27 cellular contexts compared by ENCODE assay signal in genomic region chr1:116722016-116722838, GRCh38. TPM values are rescaled to one million over a fixed set of nuclear protein-coding genes. Genes with fewer than 3 reads are reported as not detected.
DNase-seq lines count a peak whose midpoint lies in the region; ATAC-seq, FAIRE-seq and TF ChIP-seq lines count a peak whose summit lies in the region.
"Had no signal": no experiment of that assay in that cellular context is flagged by ENCODE, and none has a peak within 500 bp of the region (broad histone marks: within the 10 kb centered on the region; RNA-seq: fewer than 3 reads in every experiment).

No MANE protein-coding gene starts in this region.

- H3K4me3 ChIP-seq in breast epithelium = no peak overlapping the region
- H3K4me3 ChIP-seq in GM12878 = no peak overlapping the region
- no peak overlapping the region for H3K4me3 ChIP-seq in keratinocyte (ENCODE audit: control insufficient read depth in 2 of 3, extremely low read depth in 1 of 3, insufficient read depth in 2 of 3, low read depth in 1 of 3, low read length in 3 of 3)
- H3K4me3 ChIP-seq in upper lobe of right lung = no peak overlapping the region
- H3K4me3 ChIP-seq: A549, BLaER1, SJCRH30, smooth muscle cell had no signal

- H3K27ac Mint-ChIP-seq in MCF 10A (ENCODE audit: low read depth, unreplicated experiment) = no peak overlapping the region
- H3K27ac Mint-ChIP-seq: activated B cell treated with CpG ODN at 0.5 μM for 24 hours; activated CD8-positive, alpha-beta T cell treated with anti-CD3 and anti-CD28 coated beads, Interleukin-2, amount 10 ng/mL, durations not matched to agents 7 days and 5 days; activated naive CD4-positive, alpha-beta T cell treated with anti-CD3 and anti-CD28 coated beads, Interleukin-2, amount 50 U/mL, for 72 hours; H9; nephron; T-helper 17 cell had no signal

- FAIRE-seq in GM12878 (lab: Jason Lieb, UNC) (no peak), keratinocyte (lab: Jason Lieb, UNC) (peak; percentile 80)
- FAIRE-seq: A549, D721Med, kidney had no signal

- no TSS peak for BruUV-seq in MCF 10A (replicated peaks; lab: Mats Ljungman, UMichigan)
- no TSS peak for BruUV-seq in GM12878 (replicated peaks; lab: Mats Ljungman, UMichigan)

- DNase-seq in MCF 10A (ENCODE audit: unreplicated experiment) = peak; percentile 75
- DNase-seq in breast epithelium (ENCODE audit: low spot score in 2 of 2) = no peak
- no peak for DNase-seq in GM12878 (ENCODE audit: low read depth, low spot score)
- no peak for DNase-seq in keratinocyte (ENCODE audit: low read depth, low spot score)
- DNase-seq in upper lobe of right lung = no peak
- no peak for DNase-seq in NCI-H1436 (lab: John Stamatoyannopoulos, UW)
- DNase-seq: activated B cell treated with CpG ODN at 0.5 μM for 24 hours; activated CD8-positive, alpha-beta T cell treated with anti-CD3 and anti-CD28 coated beads, Interleukin-2, amount 10 ng/mL, durations not matched to agents 7 days and 5 days; activated T-cell treated with anti-CD3 and anti-CD28 coated beads, Interleukin-2, amount 50 U/mL, for 4 hours; GDM1; H9; hippocampal formation; kidney; mesenchymal stem cell; NCI-H1930; NCI-H446 treated with DMSO at 0.1 percent for 48 hours; SJCRH30; stimulated activated CD4-positive, alpha-beta T cell treated with anti-CD3 and anti-CD28 coated beads, Interleukin-4, amount 100 ng/mL, for 1 hour; T-helper 17 cell had no signal

- H3K27me3 Mint-ChIP-seq in MCF 10A (ENCODE audit: insufficient read depth, unreplicated experiment) = no peaks in the 10 kb centered on the region
- H3K27me3 Mint-ChIP-seq: activated B cell treated with CpG ODN at 0.5 μM for 24 hours, T-helper 17 cell had no signal

- H3K79me2 ChIP-seq in GM12878 (ENCODE audit: control insufficient read depth, insufficient read depth, low read length) = no peaks in the 10 kb centered on the region
- no peaks in the 10 kb centered on the region for H3K79me2 ChIP-seq in keratinocyte (ENCODE audit: control insufficient read depth, insufficient read depth, low read length)

- H2AFZ ChIP-seq in GM12878 (ENCODE audit: control insufficient read depth, low read depth, low read length) = no peak overlapping the region
- H2AFZ ChIP-seq in keratinocyte (ENCODE audit: control insufficient read depth, low read length) = peak overlapping the region; percentile 32

- no peak for ATAC-seq in GM12878
- ATAC-seq in upper lobe of right lung = peak; percentile 25
- ATAC-seq in GM21528 (IDR thresholded peaks at IDR 0.05; ENCODE audit: low FRiP score, unreplicated experiment) = no peak
- ATAC-seq in HG02571 (IDR thresholded peaks at IDR 0.05; ENCODE audit: unreplicated experiment) = no peak
- ATAC-seq: A549; activated CD8-positive, alpha-beta T cell treated with anti-CD3 and anti-CD28 coated beads, Interleukin-2, amount 10 ng/mL, durations not matched to agents 7 days and 5 days; activated naive CD4-positive, alpha-beta T cell treated with anti-CD3 and anti-CD28 coated beads, Interleukin-2, amount 50 U/mL, for 72 hours; activated T-cell treated with anti-CD3 and anti-CD28 coated beads, Interleukin-2, amount 50 U/mL, for 4 hours; T-helper 17 cell had no signal

- SMC1A ChIA-PET in GM12878 (lab: Charles Lee; ENCODE audit: uncharacterized antibody, unreplicated experiment) = interaction anchor here (0.6 to 8.0 kb wide), 14 partner anchors 16 to 379 kb away, joined by 3 to 73 read pairs (median 4); partner anchors contain the start of gene TTF2

- CTCF ChIA-PET in MCF 10A (lab: Yijun Ruan, JAX) (interaction anchor here (0.5 to 6.4 kb wide), 7 partner anchors 11 to 1972 kb away, joined by 3 to 42 read pairs (median 4); no protein-coding TSS in a partner anchor), GM12878 (lab: Yijun Ruan, JAX) (interaction anchor here (0.6 to 7.3 kb wide), 23 partner anchors 9 to 407 kb away, joined by 3 to 134 read pairs (median 5); partner anchors contain the start of genes CD58 and TTF2)

- H3K27ac ChIP-seq in breast epithelium (no peak overlapping the region), GM12878 (ENCODE audit: control insufficient read depth, insufficient read depth) (no peak overlapping the region), keratinocyte (ENCODE audit: control insufficient read depth, insufficient read depth, low read length) (peak overlapping the region; percentile 72), upper lobe of right lung (no peak overlapping the region)
- H3K27ac ChIP-seq: A549, BLaER1, SJCRH30 had no signal

- peaks cover 7% of the 10 kb centered on the region for H3K4me1 Mint-ChIP-seq in MCF 10A (ENCODE audit: insufficient read depth, unreplicated experiment)
- H3K4me1 Mint-ChIP-seq: nephron had no signal

- H3K4me2 ChIP-seq in GM12878 (ENCODE audit: control insufficient read depth, insufficient read depth) (no peak overlapping the region), keratinocyte (ENCODE audit: control insufficient read depth, extremely low read depth, insufficient read depth, low read depth, low read length) (peak overlapping the region; percentile 67)
- H3K4me2 ChIP-seq: A549, BLaER1, smooth muscle cell had no signal

- H3K9me3 ChIP-seq in breast epithelium (no peaks in the 10 kb centered on the region), GM12878 (replicated peaks; ENCODE audit: control insufficient read depth, insufficient read depth, low read length) (peaks cover 4% of the 10 kb centered on the region; the same call in 2 of the 3 replicates), keratinocyte (ENCODE audit: control insufficient read depth, low read depth, low read length) (no peaks in the 10 kb centered on the region), upper lobe of right lung (no peaks in the 10 kb centered on the region)
- H3K9me3 ChIP-seq: A549, BLaER1, SJCRH30 had no signal

- H3K4me3 Mint-ChIP-seq in MCF 10A (ENCODE audit: unreplicated experiment) = no peak overlapping the region
- H3K4me3 Mint-ChIP-seq: activated B cell treated with CpG ODN at 0.5 μM for 24 hours; activated CD8-positive, alpha-beta T cell treated with anti-CD3 and anti-CD28 coated beads, Interleukin-2, amount 10 ng/mL, durations not matched to agents 7 days and 5 days; activated T-cell treated with anti-CD3 and anti-CD28 coated beads, Interleukin-2, amount 50 U/mL, for 4 hours; H9; nephron; T-helper 17 cell had no signal

- H3K9me1 ChIP-seq in keratinocyte (ENCODE audit: control insufficient read depth, extremely low read depth, insufficient read depth, low read length) = no peaks in the 10 kb centered on the region

- TF ChIP-seq CTCF in MCF 10A (IDR thresholded peaks at IDR 0.05; ENCODE audit: unreplicated experiment) (no peak), breast epithelium (IDR thresholded peaks at IDR 0.05) (no peak), GM12878 (IDR thresholded peaks at IDR 0.05 in 2 of 3, conservative IDR thresholded peaks at IDR 0.05 in 1 of 3; ENCODE audit: control insufficient read depth in 2 of 3, extremely low read depth in 1 of 3, insufficient read depth in 1 of 3, low read depth in 3 of 3, low read length in 3 of 3) (no peak), keratinocyte (optimal IDR thresholded peaks at IDR 0.05 in 1 of 3, IDR thresholded peaks at IDR 0.05 in 1 of 3, conservative IDR thresholded peaks at IDR 0.05 in 1 of 3; ENCODE audit: extremely low read depth in 1 of 3, insufficient read depth in 2 of 3, low read length in 3 of 3) (no peak), upper lobe of right lung (IDR thresholded peaks at IDR 0.05) (no peak)

- dilution Hi-C loops in keratinocyte (cut with MboI; ENCODE audit: extremely low pct_ligation_motif_present, low sequenced_read_pairs) = no loop called here

- no peaks in the 10 kb centered on the region for H3K9me3 Mint-ChIP-seq in MCF 10A (ENCODE audit: unreplicated experiment)
- H3K9me3 Mint-ChIP-seq: activated B cell treated with CpG ODN at 0.5 μM for 24 hours; activated T-cell treated with anti-CD3 and anti-CD28 coated beads, Interleukin-2, amount 50 U/mL, for 4 hours had no signal

- RAD21 ChIA-PET in GM12878 (lab: Charles Lee; ENCODE audit: unreplicated experiment) = interaction anchor here (1.1 to 7.2 kb wide), 6 partner anchors 16 to 336 kb away, joined by 3 to 39 read pairs (median 4); partner anchors contain the start of gene TTF2

- no peaks in the 10 kb centered on the region for H3K36me3 Mint-ChIP-seq in MCF 10A (ENCODE audit: insufficient read depth, unreplicated experiment)

- no peaks in the 10 kb centered on the region for H3K27me3 ChIP-seq in breast epithelium
- no peaks in the 10 kb centered on the region for H3K27me3 ChIP-seq in GM12878 (replicated peaks in 1 of 2; ENCODE audit: control insufficient read depth in 2 of 2, insufficient read depth in 2 of 2, low read length in 1 of 2)
- no peaks in the 10 kb centered on the region for H3K27me3 ChIP-seq in keratinocyte (ENCODE audit: control insufficient read depth, extremely low read depth, insufficient read depth, low read length)
- no peaks in the 10 kb centered on the region for H3K27me3 ChIP-seq in upper lobe of right lung
- H3K27me3 ChIP-seq: BLaER1, SJCRH30 had no signal

- H3K9ac ChIP-seq in GM12878 (ENCODE audit: control insufficient read depth, insufficient read depth, low read length) = no peak overlapping the region
- H3K9ac ChIP-seq in keratinocyte (ENCODE audit: control insufficient read depth, extremely low read depth, insufficient read depth, low read length) = no peak overlapping the region
- H3K9ac ChIP-seq: BLaER1 had no signal

- POLR2A ChIA-PET in MCF 10A (lab: Yijun Ruan, JAX) = interaction anchor here (0.6 to 1.3 kb wide), 9 partner anchors 10 to 338 kb away, joined by 3 to 6 read pairs (median 3); partner anchors contain the start of gene TTF2
- POLR2A ChIA-PET in GM12878 (lab: Charles Lee) = interaction anchor here (0.6 kb wide), 1 partner anchor 209 kb away, joined by 3 read pairs; no protein-coding TSS in a partner anchor

- TF ChIP-seq POLR2A in breast epithelium (IDR thresholded peaks at IDR 0.05) (no peak), GM12878 (IDR thresholded peaks at IDR 0.05; ENCODE audit: low read depth, low read length) (no peak)

- in situ Hi-C loops in GM12878 (cut with MboI) = no loop called here

- intact Hi-C loops in MCF 10A (cut with micrococcal nuclease) (loop anchor here (1.0 to 10.0 kb wide), 2 partner anchors 148 to 403 kb away; partner anchors contain the start of gene TRIM45), breast epithelium (cut with DNase I; ENCODE audit: low total_unique reads) (no loop called here), GM12878 (cut with micrococcal nuclease; ENCODE audit: unreplicated experiment) (loop anchor here (5.0 kb wide), 1 partner anchor 150 kb away; the partner anchor contains the start of gene CD58), upper lobe of right lung (cut with DNase I) (loop anchor here (10.0 kb wide), 1 partner anchor 333 kb away; no protein-coding TSS in a partner anchor)

- 47% methylated on average over 4 of the region's 4 CpGs for WGBS in GM12878 (ENCODE audit: insufficient coverage, insufficient replicate concordance, low lambda C conversion rate, missing lambda C conversion rate)

- H4K20me1 ChIP-seq in GM12878 (ENCODE audit: control insufficient read depth, insufficient read depth) = no peaks in the 10 kb centered on the region
- no peaks in the 10 kb centered on the region for H4K20me1 ChIP-seq in keratinocyte (ENCODE audit: control insufficient read depth, extremely low read depth, insufficient read depth, low read length)
- H4K20me1 ChIP-seq: BLaER1 had no signal

- TF ChIP-seq EP300 in GM12878 (IDR thresholded peaks at IDR 0.05; ENCODE audit: borderline replicate concordance in 1 of 2, control insufficient read depth in 1 of 2, low read depth in 2 of 2, low read length in 2 of 2) = no peak

- H3K4me1 ChIP-seq in breast epithelium (no peaks in the 10 kb centered on the region), GM12878 (ENCODE audit: control insufficient read depth, insufficient read depth, low read length) (no peaks in the 10 kb centered on the region), keratinocyte (ENCODE audit: control insufficient read depth, extremely low read depth, insufficient read depth, low read length) (peaks cover 40% of the 10 kb centered on the region), upper lobe of right lung (no peaks in the 10 kb centered on the region)
- H3K4me1 ChIP-seq: A549, BLaER1, SJCRH30 had no signal

- no peak for TF ChIP-seq RAD21 in GM12878 (IDR thresholded peaks at IDR 0.05; ENCODE audit: insufficient read depth, low read depth, low read length)

- H3K36me3 ChIP-seq in breast epithelium = no peaks in the 10 kb centered on the region
- H3K36me3 ChIP-seq in GM12878 (ENCODE audit: control insufficient read depth in 2 of 2, insufficient read depth in 2 of 2, low read length in 1 of 2) = no peaks in the 10 kb centered on the region
- H3K36me3 ChIP-seq in keratinocyte (ENCODE audit: control insufficient read depth in 2 of 2, extremely low read depth in 1 of 2, insufficient read depth in 2 of 2, low read length in 2 of 2) = no peaks in the 10 kb centered on the region
- H3K36me3 ChIP-seq in upper lobe of right lung = no peaks in the 10 kb centered on the region
- H3K36me3 ChIP-seq: BLaER1, SJCRH30 had no signal

RNA-seq across cellular contexts. Expression of gene CD2, which starts 32.0 kb away (rescaled TPM):
- total RNA-seq in MCF 10A (2022) (not detected in 2 replicates), breast epithelium (1 to 10 TPM; 1.4 to 3.9 (median 3.5) TPM), GM12878 (2014; rRNA removed) (1.4 and 3.1 TPM in 2 replicates), GM12878 (2014; rRNA removed; fragmentation: Illumina TruSeq; extraction: Trizol) (4.1 and 4.8 TPM in 2 replicates), GM12878 (2021) (2.4 and 2.9 TPM in 2 replicates), upper lobe of right lung (11.4 TPM)
- 0.67 TPM in 1 of 2 replicates, not detected in the other for total RNA-seq in GM12878 (2013; cell fraction: nucleolus; rRNA removed)
- not detected for polyA plus RNA-seq in GM12878 (2011; ENCODE audit: low read depth)
- polyA plus RNA-seq in GM12878 (2011; rRNA removed) (0.12 and 0.15 TPM in 2 replicates), GM12878 (2014; fragmentation: Illumina TruSeq; extraction: Trizol) (4.2 and 8.8 TPM in 2 replicates), GM12878 (2014; fragmentation: Nextera tagmentation; extraction: Ambion mirVana) (1 to 10 TPM; 3.0 to 4.3 TPM), GM12878 (2014; rRNA removed) (1.8 and 2.7 TPM in 2 replicates), GM12878 (2016; fragmentation: Nextera tagmentation; extraction: Ambion mirVana) (1 to 10 TPM; 1.1 to 1.6 TPM), keratinocyte (not detected in 3 replicates)
- 0.07 and 0.13 TPM in 2 replicates for polyA plus RNA-seq in GM12878 (2011; cell fraction: cytosol; rRNA removed)
- 0.15 TPM in 1 of 2 replicates, not detected in the other for polyA plus RNA-seq in GM12878 (2011; cell fraction: nucleus; rRNA removed)
- polyA plus RNA-seq in GM12878 (2012) = not detected in 2 replicates
- 0.15 TPM in 1 of 2 replicates, not detected in the other for polyA minus RNA-seq in GM12878 (2011; rRNA and poly(A)+ RNA removed)
- polyA minus RNA-seq in GM12878 (2011; cell fraction: cytosol; rRNA and poly(A)+ RNA removed) = not detected in 2 replicates
- not detected in 2 replicates for polyA minus RNA-seq in GM12878 (2011; cell fraction: nucleus; rRNA and poly(A)+ RNA removed)
- polyA plus RNA-seq in keratinocyte (2011; ENCODE audit: low read depth) = not detected
- polyA plus RNA-seq in keratinocyte (2011; cell fraction: cytosol; rRNA removed) = not detected in 2 replicates
- polyA plus RNA-seq in keratinocyte (2011; cell fraction: nucleus; rRNA removed) = not detected in 2 replicates
- polyA plus RNA-seq in keratinocyte (2012; ENCODE audit: low replicate concordance) = not detected in 2 replicates
- not detected in 3 replicates for polyA minus RNA-seq in keratinocyte
- not detected for polyA minus RNA-seq in keratinocyte (2011; cell fraction: cytosol; rRNA and poly(A)+ RNA removed)
- not detected in 2 replicates for polyA minus RNA-seq in keratinocyte (2011; cell fraction: nucleus; rRNA and poly(A)+ RNA removed)
- total RNA-seq: H9, SJCRH30, smooth muscle cell had no signal
- polyA plus RNA-seq: A549, smooth muscle cell had no signal

RNA-seq across cellular contexts. Expression of gene IGSF3, which starts 54.7 kb away (rescaled TPM):
- total RNA-seq in MCF 10A (2022) (3.5 and 4.6 TPM in 2 replicates), breast epithelium (10 to 100 TPM in 2 of 3 donors, 1 to 10 TPM in 1; 1.1 to 21.6 (median 19.6) TPM), GM12878 (2014; rRNA removed) (16.4 and 16.5 TPM in 2 replicates), GM12878 (2014; rRNA removed; fragmentation: Illumina TruSeq; extraction: Trizol) (10.4 and 10.9 TPM in 2 replicates), GM12878 (2021) (18.0 and 20.4 TPM in 2 replicates), upper lobe of right lung (20.1 TPM)
- total RNA-seq in GM12878 (2013; cell fraction: nucleolus; rRNA removed) = 36.7 and 39.8 TPM in 2 replicates
- polyA plus RNA-seq in GM12878 (2011; ENCODE audit: low read depth) = 0.66 TPM
- polyA plus RNA-seq in GM12878 (2011; rRNA removed) (6.3 and 8.7 TPM in 2 replicates), GM12878 (2014; fragmentation: Illumina TruSeq; extraction: Trizol) (11.7 and 12.6 TPM in 2 replicates), GM12878 (2014; fragmentation: Nextera tagmentation; extraction: Ambion mirVana) (1 to 10 TPM; 1.4 to 2.3 TPM), GM12878 (2014; rRNA removed) (12.2 and 13.7 TPM in 2 replicates), GM12878 (2016; fragmentation: Nextera tagmentation; extraction: Ambion mirVana) (1 to 10 TPM; 3.4 to 5.0 TPM), keratinocyte (47.4 to 83.3 TPM (median 53.4 TPM) in 3 replicates)
- 9.6 and 10.6 TPM in 2 replicates for polyA plus RNA-seq in GM12878 (2011; cell fraction: cytosol; rRNA removed)
- 9.5 and 11.0 TPM in 2 replicates for polyA plus RNA-seq in GM12878 (2011; cell fraction: nucleus; rRNA removed)
- 0.92 and 1.3 TPM in 2 replicates for polyA plus RNA-seq in GM12878 (2012)
- 11.1 and 21.7 TPM in 2 replicates for polyA minus RNA-seq in GM12878 (2011; rRNA and poly(A)+ RNA removed)
- 4.8 and 6.0 TPM in 2 replicates for polyA minus RNA-seq in GM12878 (2011; cell fraction: cytosol; rRNA and poly(A)+ RNA removed)
- 6.0 and 7.7 TPM in 2 replicates for polyA minus RNA-seq in GM12878 (2011; cell fraction: nucleus; rRNA and poly(A)+ RNA removed)
- 9.6 TPM for polyA plus RNA-seq in keratinocyte (2011; ENCODE audit: low read depth)
- polyA plus RNA-seq in keratinocyte (2011; cell fraction: cytosol; rRNA removed) = 19.3 and 21.3 TPM in 2 replicates
- polyA plus RNA-seq in keratinocyte (2011; cell fraction: nucleus; rRNA removed) = 158 and 171 TPM in 2 replicates
- polyA plus RNA-seq in keratinocyte (2012; ENCODE audit: low replicate concordance) = 20.1 and 45.5 TPM in 2 replicates
- polyA minus RNA-seq in keratinocyte = 99.3 to 188 TPM (median 149 TPM) in 3 replicates
- polyA minus RNA-seq in keratinocyte (2011; cell fraction: cytosol; rRNA and poly(A)+ RNA removed) = 77.9 TPM
- 361 and 389 TPM in 2 replicates for polyA minus RNA-seq in keratinocyte (2011; cell fraction: nucleus; rRNA and poly(A)+ RNA removed)
